In genomic region chr2:140596447-140596846, GRCh38 we compare ENCODE assay signal across 20 cellular contexts.
DNase-seq lines count a peak whose midpoint lies in the region; ATAC-seq and TF ChIP-seq lines count a peak whose summit lies in the region.
"Had no signal": no experiment of that assay in that cellular context is flagged by ENCODE, and none has a peak within 500 bp of the region (broad histone marks: within the 10 kb centered on the region; RNA-seq: fewer than 3 reads in every experiment).

No MANE protein-coding gene starts in this region.

- DNase-seq in upper lobe of right lung, result no peak
- DNase-seq in HEK293T (ENCODE audit: extremely low spot score), result no peak
- DNase-seq: activated CD4-positive, alpha-beta T cell treated with anti-CD3 and anti-CD28 coated beads for 1 hour; activated CD8-positive, alpha-beta T cell treated with anti-CD3 and anti-CD28 coated beads, Interleukin-2, amount 10 ng/mL, durations not matched to agents 7 days and 5 days; activated T-cell treated with anti-CD3 and anti-CD28 coated beads, Interleukin-2, amount 50 U/mL, for 1 hour; DMS 273 treated with DMSO at 0.1 percent for 48 hours; mesenchymal stem cell; NCI-H1105 treated with DMSO at 0.1 percent for 48 hours; NCI-H2107; occipital lobe; Peyer's patch; SJCRH30; stimulated activated naive B cell treated with anti-CD40 and anti-IgM and Interleukin-4, amounts not matched to agents 10 μg/mL and 1 μg/mL and 100 μg/mL, for 72 hours; T-cell had no signal

- H3K27me3 ChIP-seq in upper lobe of right lung, result no peaks in the 10 kb centered on the region
- H3K27me3 ChIP-seq: Peyer's patch, SJCRH30 had no signal

- ATAC-seq in GM19395 (IDR thresholded peaks at IDR 0.05; ENCODE audit: unreplicated experiment) (peak; percentile 74), HG02943 (IDR thresholded peaks at IDR 0.05; ENCODE audit: low read depth, unreplicated experiment) (peak; percentile 53), HG03460 (IDR thresholded peaks at IDR 0.05; ENCODE audit: unreplicated experiment) (peak; percentile 74), upper lobe of right lung (peak; percentile 60), GM21529 (IDR thresholded peaks at IDR 0.05; ENCODE audit: unreplicated experiment) (no peak)
- no peak for ATAC-seq in activated CD4-positive, CD25-positive, alpha-beta regulatory T cell treated with anti-CD3 and anti-CD28 coated beads, Interleukin-2, amount 50 U/mL, for 24 hours
- ATAC-seq: activated CD8-positive, alpha-beta T cell treated with anti-CD3 and anti-CD28 coated beads, Interleukin-2, amount 10 ng/mL, durations not matched to agents 7 days and 5 days; stimulated activated naive B cell treated with anti-CD40 and anti-IgM and Interleukin-4, amounts not matched to agents 10 μg/mL and 1 μg/mL and 100 μg/mL, for 72 hours; T-cell had no signal

- POLR2A ChIA-PET in HEK293T (lab: Yijun Ruan, JAX), result no interaction called here

- H3K27ac ChIP-seq in upper lobe of right lung, result no peak overlapping the region
- H3K27ac ChIP-seq: Peyer's patch, SJCRH30 had no signal

- H3K36me3 ChIP-seq in upper lobe of right lung, result no peaks in the 10 kb centered on the region
- H3K36me3 ChIP-seq: Peyer's patch, SJCRH30 had no signal

- H3K4me3 ChIP-seq in upper lobe of right lung, result no peak overlapping the region
- H3K4me3 ChIP-seq: Peyer's patch, SJCRH30, smooth muscle cell had no signal

- H3K9me3 ChIP-seq in upper lobe of right lung, result no peaks in the 10 kb centered on the region
- H3K9me3 ChIP-seq: Peyer's patch, SJCRH30 had no signal

- no peak for TF ChIP-seq CTCF in upper lobe of right lung (IDR thresholded peaks at IDR 0.05)

- intact Hi-C loops in upper lobe of right lung (cut with DNase I), result no loop called here

- H3K4me1 ChIP-seq in upper lobe of right lung, result no peaks in the 10 kb centered on the region
- H3K4me1 ChIP-seq: Peyer's patch, SJCRH30 had no signal

- CTCF ChIA-PET in HEK293T (lab: Yijun Ruan, JAX), result interaction anchor here (0.9 kb wide), 1 partner anchor 10 kb away, joined by 3 read pairs; no protein-coding TSS in a partner anchor

TF ChIP-seq in HEK293T, 16 proteins besides CTCF, POLR2A, EP300 and RAD21:
- TF ChIP-seq SP1 (IDR thresholded peaks at IDR 0.05) (no peak), SUZ12 (IDR thresholded peaks at IDR 0.05) (no peak), FOXM1 (IDR thresholded peaks at IDR 0.05; ENCODE audit: borderline replicate concordance) (no peak), LEF1 (IDR thresholded peaks at IDR 0.05; ENCODE audit: borderline replicate concordance) (no peak)
- TF ChIP-seq, protein P1, sequence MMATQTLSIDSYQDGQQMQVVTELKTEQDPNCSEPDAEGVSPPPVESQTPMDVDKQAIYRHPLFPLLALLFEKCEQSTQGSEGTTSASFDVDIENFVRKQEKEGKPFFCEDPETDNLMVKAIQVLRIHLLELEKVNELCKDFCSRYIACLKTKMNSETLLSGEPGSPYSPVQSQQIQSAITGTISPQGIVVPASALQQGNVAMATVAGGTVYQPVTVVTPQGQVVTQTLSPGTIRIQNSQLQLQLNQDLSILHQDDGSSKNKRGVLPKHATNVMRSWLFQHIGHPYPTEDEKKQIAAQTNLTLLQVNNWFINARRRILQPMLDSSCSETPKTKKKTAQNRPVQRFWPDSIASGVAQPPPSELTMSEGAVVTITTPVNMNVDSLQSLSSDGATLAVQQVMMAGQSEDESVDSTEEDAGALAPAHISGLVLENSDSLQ (IDR thresholded peaks at IDR 0.05), result no peak

Comparison
In these comparisons a context has a peak if more than half of its experiments do, and no peak if none do; other contexts are left out.
1. ATAC-seq: peak in GM19395 (single experiment), HG02943 (single experiment), HG03460 (single experiment) and upper lobe of right lung (single experiment); none in GM21529 (single experiment) and activated CD4-positive, CD25-positive, alpha-beta regulatory T cell treated with anti-CD3 and anti-CD28 coated beads, Interleukin-2, amount 50 U/mL, for 24 hours (0 of 2).